18 cellular contexts compared by ENCODE assay signal in genomic region chr9:5543875-5544702, GRCh38. TPM values are rescaled to one million over a fixed set of nuclear protein-coding genes. Genes with fewer than 3 reads are reported as not detected.
"Had no signal": no experiment of that assay in that cellular context is flagged by ENCODE, and none has a peak within 500 bp of the region (broad histone marks: within the 10 kb centered on the region; RNA-seq: fewer than 3 reads in every experiment).

No MANE protein-coding gene starts in this region.

- ATAC-seq: activated CD8-positive, alpha-beta T cell treated with anti-CD3 and anti-CD28 coated beads, Interleukin-2, amount 10 ng/mL, durations not matched to agents 7 days and 5 days; activated T-cell treated with anti-CD3 and anti-CD28 coated beads, Interleukin-2, amount 50 U/mL, for 4 hours; naive thymus-derived CD4-positive, alpha-beta T cell had no signal

- H3K4me1 ChIP-seq: esophagus muscularis mucosa, suprapubic skin, transverse colon, uterus had no signal

- H3K4me3 ChIP-seq: ascending aorta, coronary artery, esophagus muscularis mucosa, suprapubic skin, transverse colon, uterus had no signal

- H3K27me3 Mint-ChIP-seq: activated B cell treated with CpG ODN at 0.5 μM for 24 hours; activated CD4-positive, alpha-beta T cell treated with anti-CD3 and anti-CD28 coated beads, Interleukin-2, amount 10 ng/mL, durations not matched to agents 24 days and 14 days; memory B cell; naive thymus-derived CD4-positive, alpha-beta T cell had no signal

- H3K27me3 ChIP-seq: ascending aorta, esophagus muscularis mucosa, neutrophil, suprapubic skin, transverse colon, uterus had no signal

- H3K36me3 Mint-ChIP-seq: memory B cell had no signal

- H3K36me3 ChIP-seq: ascending aorta, esophagus muscularis mucosa, neutrophil, suprapubic skin, transverse colon, uterus had no signal

- H3K9me3 ChIP-seq: esophagus muscularis mucosa, neutrophil, suprapubic skin, transverse colon, uterus had no signal

- DNase-seq: activated B cell treated with CpG ODN at 0.5 μM for 24 hours; activated CD4-positive, alpha-beta T cell treated with anti-CD3 and anti-CD28 coated beads, Interleukin-2, amount 10 ng/mL, durations not matched to agents 24 days and 14 days; activated CD8-positive, alpha-beta T cell treated with anti-CD3 and anti-CD28 coated beads, Interleukin-2, amount 10 ng/mL, durations not matched to agents 7 days and 5 days; activated effector memory CD4-positive, alpha-beta T cell treated with anti-CD3 and anti-CD28 coated beads, Interleukin-2, amount 50 U/mL, for 16 hours; activated naive CD4-positive, alpha-beta T cell treated with anti-CD3 and anti-CD28 coated beads, Interleukin-2, amount 50 U/mL, for 16 hours; activated T-cell treated with anti-CD3 and anti-CD28 coated beads, Interleukin-2, amount 50 U/mL, for 4 hours; effector memory CD4-positive, alpha-beta T cell; naive thymus-derived CD4-positive, alpha-beta T cell; stimulated activated naive CD4-positive, alpha-beta T cell treated with Interleukin-2 at 50 U/mL for 16 hours; SW 1271; transverse colon; uterus had no signal

- H3K9me3 Mint-ChIP-seq: activated B cell treated with CpG ODN at 0.5 μM for 24 hours; activated T-cell treated with anti-CD3 and anti-CD28 coated beads, Interleukin-2, amount 50 U/mL, for 4 hours had no signal

- H3K27ac Mint-ChIP-seq: activated B cell treated with CpG ODN at 0.5 μM for 24 hours; activated CD4-positive, alpha-beta T cell treated with anti-CD3 and anti-CD28 coated beads, Interleukin-2, amount 10 ng/mL, durations not matched to agents 24 days and 14 days; activated CD8-positive, alpha-beta T cell treated with anti-CD3 and anti-CD28 coated beads, Interleukin-2, amount 10 ng/mL, durations not matched to agents 7 days and 5 days; memory B cell had no signal

- H3K27ac ChIP-seq: ascending aorta, coronary artery, esophagus muscularis mucosa, neutrophil, suprapubic skin, transverse colon, uterus had no signal

- H3K4me3 Mint-ChIP-seq: activated B cell treated with CpG ODN at 0.5 μM for 24 hours; activated CD4-positive, alpha-beta T cell treated with anti-CD3 and anti-CD28 coated beads, Interleukin-2, amount 10 ng/mL, durations not matched to agents 24 days and 14 days; activated CD8-positive, alpha-beta T cell treated with anti-CD3 and anti-CD28 coated beads, Interleukin-2, amount 10 ng/mL, durations not matched to agents 7 days and 5 days; activated T-cell treated with anti-CD3 and anti-CD28 coated beads, Interleukin-2, amount 50 U/mL, for 4 hours; memory B cell; naive thymus-derived CD4-positive, alpha-beta T cell had no signal

RNA-seq across cellular contexts. Expression of gene PDCD1LG2, which starts 33.8 kb away (rescaled TPM):
- polyA plus RNA-seq: naive thymus-derived CD4-positive, alpha-beta T cell had no signal
